In genomic region chr1:185567006-185567405, GRCh38 we compare ENCODE assay signal across 8 cellular contexts.
DNase-seq lines count a peak whose midpoint lies in the region; ATAC-seq and TF ChIP-seq lines count a peak whose summit lies in the region.

No MANE protein-coding gene starts in this region.

- no peak overlapping the region for H3K27ac ChIP-seq in vagina

- no peaks in the 10 kb centered on the region for H3K9me3 ChIP-seq in vagina

- no peaks in the 10 kb centered on the region for H3K36me3 ChIP-seq in vagina

- ATAC-seq in GM21367 (IDR thresholded peaks at IDR 0.05; ENCODE audit: unreplicated experiment) (peak; percentile 55), GM19455 (IDR thresholded peaks at IDR 0.05; ENCODE audit: unreplicated experiment) (no peak)

- no peak for TF ChIP-seq CTCF in vagina (IDR thresholded peaks at IDR 0.05)

- intact Hi-C loops in vagina (cut with DNase I) = no loop called here
- intact Hi-C loops in head of caudate nucleus (cut with DNase I) = loop anchor here (10.0 kb wide), 1 partner anchor 252 kb away; the partner anchor contains the start of gene IVNS1ABP

- H3K4me3 ChIP-seq in vagina = no peak overlapping the region

- no peaks in the 10 kb centered on the region for H3K27me3 ChIP-seq in vagina

- no peak for TF ChIP-seq POLR2A in vagina (IDR thresholded peaks at IDR 0.05)

- DNase-seq in CMK (ENCODE audit: low read depth) (peak; percentile 27), NCI-H2081 (lab: John Stamatoyannopoulos, UW) (peak; percentile 60 to 81), kidney glomerular epithelial cell (lab: John Stamatoyannopoulos, UW) (peak; percentile 47), vagina (ENCODE audit: extremely low spot score in 2 of 2) (no peak), head of caudate nucleus (no peak)
- DNase-seq in activated CD4-positive, alpha-beta T cell treated with anti-CD3 and anti-CD28 coated beads, Interleukin-2, amount 50 U/mL, for 4 hours = peak; percentile 13 to 19

- H3K4me1 ChIP-seq in vagina = no peaks in the 10 kb centered on the region

Comparison
In these comparisons a context has a peak if more than half of its experiments do, and no peak if none do; other contexts are left out.
1. DNase-seq: peak in CMK (single experiment), NCI-H2081 (2 of 2), activated CD4-positive, alpha-beta T cell treated with anti-CD3 and anti-CD28 coated beads, Interleukin-2, amount 50 U/mL, for 4 hours (2 of 2) and kidney glomerular epithelial cell (single experiment); none in vagina (0 of 2) and head of caudate nucleus (0 of 42).